Comparison of ENCODE assay signal across 35 cellular contexts in genomic region chr6:126333729-126334128, GRCh38.
"Had no signal": no experiment of that assay in that cellular context is flagged by ENCODE, and none has a peak within 500 bp of the region (broad histone marks: within the 10 kb centered on the region; RNA-seq: fewer than 3 reads in every experiment).

No MANE protein-coding gene starts in this region.

- H3K4me3 ChIP-seq: MG63 had no signal

- DNase-seq: MG63, MM.1S, MV-4-11, NCI-H1048, NCI-H1092, NCI-H1092 treated with DMSO at 0.1 percent for 48 hours, NCI-H1105, NCI-H1105 treated with DMSO at 0.1 percent for 48 hours, NCI-H1417, NCI-H1417 treated with DMSO at 0.1 percent for 48 hours, NCI-H1436, NCI-H1436 treated with DMSO at 0.1 percent for 48 hours, NCI-H146, NCI-H1694, NCI-H1694 treated with DMSO at 0.1 percent for 48 hours, NCI-H187, NCI-H187 treated with DMSO at 0.1 percent for 48 hours, NCI-H1930, NCI-H2029, NCI-H2029 treated with DMSO at 0.1 percent for 48 hours, NCI-H2081, NCI-H2081 treated with DMSO at 0.1 percent for 48 hours, NCI-H2107, NCI-H2171, NCI-H2171 treated with DMSO at 0.1 percent for 48 hours, NCI-H2227 treated with DMSO at 0.1 percent for 48 hours, NCI-H226, NCI-H345, NCI-H446, NCI-H446 treated with DMSO at 0.1 percent for 48 hours, NCI-H510A, NCI-H510A treated with DMSO at 0.1 percent for 48 hours, NCI-H524, NCI-H524 treated with DMSO at 0.1 percent for 48 hours, NCI-H526 had no signal

- H3K9me3 ChIP-seq: MG63 had no signal

- H3K36me3 ChIP-seq: MG63 had no signal

- H3K27me3 ChIP-seq: MG63 had no signal
